17 cellular contexts compared by ENCODE assay signal in genomic region chr9:136104488-136104800, GRCh38.
"Had no signal": no experiment of that assay in that cellular context is flagged by ENCODE, and none has a peak within 500 bp of the region (broad histone marks: within the 10 kb centered on the region; RNA-seq: fewer than 3 reads in every experiment).

No MANE protein-coding gene starts in this region.

- ATAC-seq: activated T-cell treated with anti-CD3 and anti-CD28 coated beads, Interleukin-2, amount 50 U/mL, for 72 hours had no signal

- DNase-seq: activated B cell treated with CpG ODN at 0.5 μM for 24 hours; activated CD4-positive, alpha-beta memory T cell treated with anti-CD3 and anti-CD28 coated beads for 36 hours; activated CD4-positive, alpha-beta T cell treated with anti-CD3 and anti-CD28 coated beads for 1 hour; activated CD4-positive, alpha-beta T cell treated with anti-CD3 and anti-CD28 coated beads, Interleukin-2, amount 10 ng/mL, durations not matched to agents 7 days and 5 days; activated CD8-positive, alpha-beta memory T cell treated with anti-CD3 and anti-CD28 coated beads for 24 hours; activated gamma-delta T cell treated with Interleukin-2 at 50 U/mL for 16 hours; activated naive CD4-positive, alpha-beta T cell treated with anti-CD3 and anti-CD28 coated beads, Interleukin-2, amount 50 U/mL, for 16 hours; activated T-cell treated with anti-CD3 and anti-CD28 coated beads, Interleukin-2, amount 50 U/mL, for 72 hours; aorta; central memory CD4-positive, alpha-beta T cell; Karpas-422; NCI-H1092 treated with DMSO at 0.1 percent for 48 hours; NCI-H1694; NCI-H446; SHP77 treated with DMSO at 0.1 percent for 48 hours; T-helper 9 cell had no signal

- H3K4me3 ChIP-seq: coronary artery had no signal
